In the genomic region with DNA sequence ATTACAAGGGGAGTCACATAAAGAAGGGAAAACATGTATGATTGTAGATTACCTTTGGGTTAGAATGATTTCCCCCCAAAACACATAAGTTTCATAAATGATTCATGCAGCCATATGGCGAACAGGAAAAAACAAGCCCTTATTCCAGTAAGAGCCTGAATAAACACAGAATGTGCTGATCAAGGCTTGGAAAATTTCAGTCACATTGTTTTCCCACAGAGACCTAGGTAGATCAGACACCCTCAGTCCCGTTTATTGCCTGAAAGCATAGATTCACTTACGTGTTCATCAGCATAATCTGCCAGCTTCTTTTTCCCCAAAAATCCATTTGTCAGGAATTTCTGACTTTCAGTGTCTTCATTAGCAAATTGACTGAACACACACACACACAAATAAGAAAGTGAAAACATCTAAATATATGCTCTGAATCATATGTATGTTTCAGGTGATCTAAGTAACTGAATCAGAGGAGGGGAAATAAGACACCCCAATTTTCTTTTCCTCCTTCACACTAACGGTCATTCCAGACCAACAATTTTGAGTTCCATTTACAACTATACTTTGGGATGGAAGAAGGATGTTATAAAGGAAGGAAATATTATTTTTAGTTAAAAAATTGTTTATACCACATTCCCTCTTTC, we compare ENCODE assay signal across 23 cellular contexts. TPM values are rescaled to one million over a fixed set of nuclear protein-coding genes. Genes with fewer than 3 reads are reported as not detected.
DNase-seq lines count a peak whose midpoint lies in the region; ATAC-seq and TF ChIP-seq lines count a peak whose summit lies in the region.
"Had no signal": no experiment of that assay in that cellular context is flagged by ENCODE, and none has a peak within 500 bp of the region (broad histone marks: within the 10 kb centered on the region; RNA-seq: fewer than 3 reads in every experiment).

No MANE protein-coding gene starts in this region.

- no peak for DNase-seq in activated T-cell treated with anti-CD3 and anti-CD28 coated beads, Interleukin-2, amount 50 U/mL, for 4 hours
- DNase-seq in activated T-cell treated with anti-CD3 and anti-CD28 coated beads, Interleukin-2, amount 50 U/mL, for 72 hours: no peak
- DNase-seq in brain pericyte (ENCODE audit: low read depth, low spot score) (peak; percentile 36), foreskin keratinocyte (peak; percentile 87 to 92), smooth muscle cell (lab: John Stamatoyannopoulos, UW; ENCODE audit: unreplicated experiment) (no peak), SHP77 treated with DMSO at 0.1 percent for 48 hours (lab: John Stamatoyannopoulos, UW) (no peak), MV-4-11 (lab: John Stamatoyannopoulos, UW) (no peak)
- DNase-seq: activated CD8-positive, alpha-beta memory T cell treated with anti-CD3 and anti-CD28 coated beads for 24 hours; activated effector memory CD4-positive, alpha-beta T cell treated with anti-CD3 and anti-CD28 coated beads, Interleukin-2, amount 50 U/mL, for 16 hours; CD4-positive, CD25-positive, alpha-beta regulatory T cell; H9; NCI-H1048; NCI-H2107; NCI-H82; spleen; stimulated activated naive B cell treated with anti-CD40 and anti-IgM and Interleukin-4, amounts not matched to agents 10 μg/mL and 1 μg/mL and 100 μg/mL, for 72 hours; T-helper 1 cell had no signal

- H3K4me2 ChIP-seq in smooth muscle cell: peak overlapping the region; percentile 63
- H3K4me2 ChIP-seq: A549, hepatocyte had no signal

- ATAC-seq in activated T-cell treated with anti-CD3 and anti-CD28 coated beads, Interleukin-2, amount 50 U/mL, for 4 hours: peak; percentile 28 to 30
- no peak for ATAC-seq in activated T-cell treated with anti-CD3 and anti-CD28 coated beads, Interleukin-2, amount 50 U/mL, for 72 hours (replicated peaks in 1 of 2)
- ATAC-seq in foreskin keratinocyte (peak; percentile 64), HG03095 (IDR thresholded peaks at IDR 0.05; ENCODE audit: unreplicated experiment) (no peak)
- ATAC-seq: A549; stimulated activated naive B cell treated with anti-CD40 and anti-IgM and Interleukin-4, amounts not matched to agents 10 μg/mL and 1 μg/mL and 100 μg/mL, for 72 hours; WTC11 had no signal

- no peaks in the 10 kb centered on the region for H3K36me3 ChIP-seq in smooth muscle cell (ENCODE audit: low read depth)
- H3K36me3 ChIP-seq: spleen had no signal

- no peak overlapping the region for H3K27ac Mint-ChIP-seq in activated T-cell treated with anti-CD3 and anti-CD28 coated beads, Interleukin-2, amount 50 U/mL, for 72 hours
- H3K27ac Mint-ChIP-seq: brain; CD4-positive, CD25-positive, alpha-beta regulatory T cell; H9; stimulated activated naive B cell treated with anti-CD40 and anti-IgM and Interleukin-4, amounts not matched to agents 10 μg/mL and 1 μg/mL and 100 μg/mL, for 72 hours; WTC11 had no signal

- H3K36me3 Mint-ChIP-seq in activated T-cell treated with anti-CD3 and anti-CD28 coated beads, Interleukin-2, amount 50 U/mL, for 4 hours (ENCODE audit: insufficient read depth): no peaks in the 10 kb centered on the region
- H3K36me3 Mint-ChIP-seq in activated T-cell treated with anti-CD3 and anti-CD28 coated beads, Interleukin-2, amount 50 U/mL, for 72 hours (ENCODE audit: insufficient read depth in 2 of 2): no peaks in the 10 kb centered on the region
- H3K36me3 Mint-ChIP-seq: brain; CD4-positive, CD25-positive, alpha-beta regulatory T cell; stimulated activated naive B cell treated with anti-CD40 and anti-IgM and Interleukin-4, amounts not matched to agents 10 μg/mL and 1 μg/mL and 100 μg/mL, for 72 hours; WTC11 had no signal

- H3K4me1 Mint-ChIP-seq in activated T-cell treated with anti-CD3 and anti-CD28 coated beads, Interleukin-2, amount 50 U/mL, for 4 hours (ENCODE audit: low read depth): peaks cover 2% of the 10 kb centered on the region
- H3K4me1 Mint-ChIP-seq in activated T-cell treated with anti-CD3 and anti-CD28 coated beads, Interleukin-2, amount 50 U/mL, for 72 hours (ENCODE audit: low read depth): peaks cover 13% of the 10 kb centered on the region
- H3K4me1 Mint-ChIP-seq: brain; CD4-positive, CD25-positive, alpha-beta regulatory T cell; stimulated activated naive B cell treated with anti-CD40 and anti-IgM and Interleukin-4, amounts not matched to agents 10 μg/mL and 1 μg/mL and 100 μg/mL, for 72 hours had no signal

- no peaks in the 10 kb centered on the region for H3K9me3 Mint-ChIP-seq in activated T-cell treated with anti-CD3 and anti-CD28 coated beads, Interleukin-2, amount 50 U/mL, for 4 hours
- no peaks in the 10 kb centered on the region for H3K9me3 Mint-ChIP-seq in activated T-cell treated with anti-CD3 and anti-CD28 coated beads, Interleukin-2, amount 50 U/mL, for 72 hours
- H3K9me3 Mint-ChIP-seq: brain; H9; stimulated activated naive B cell treated with anti-CD40 and anti-IgM and Interleukin-4, amounts not matched to agents 10 μg/mL and 1 μg/mL and 100 μg/mL, for 72 hours; WTC11 had no signal

- H2AFZ ChIP-seq in smooth muscle cell (ENCODE audit: low read depth): no peak overlapping the region
- H2AFZ ChIP-seq: hepatocyte had no signal

- H3K4me3 ChIP-seq in smooth muscle cell: no peak overlapping the region
- H3K4me3 ChIP-seq: A549, hepatocyte, spleen had no signal

- no peaks in the 10 kb centered on the region for H3K79me2 ChIP-seq in smooth muscle cell (ENCODE audit: low read depth)
- H3K79me2 ChIP-seq: hepatocyte had no signal

- H3K9me3 ChIP-seq in smooth muscle cell (replicated peaks; ENCODE audit: low read depth): no peaks in the 10 kb centered on the region
- H3K9me3 ChIP-seq: A549, spleen had no signal

- no peaks in the 10 kb centered on the region for H3K27me3 Mint-ChIP-seq in activated T-cell treated with anti-CD3 and anti-CD28 coated beads, Interleukin-2, amount 50 U/mL, for 4 hours (ENCODE audit: low read depth)
- peaks cover 10% of the 10 kb centered on the region for H3K27me3 Mint-ChIP-seq in activated T-cell treated with anti-CD3 and anti-CD28 coated beads, Interleukin-2, amount 50 U/mL, for 72 hours (ENCODE audit: low read depth)
- H3K27me3 Mint-ChIP-seq: brain had no signal

- H3F3A ChIP-seq in smooth muscle cell (ENCODE audit: low read depth): no peaks in the 10 kb centered on the region

- H3K27me3 ChIP-seq in foreskin keratinocyte (no peaks in the 10 kb centered on the region), smooth muscle cell (ENCODE audit: low read depth) (no peaks in the 10 kb centered on the region)
- H3K27me3 ChIP-seq: hepatocyte, spleen had no signal

- TF ChIP-seq CTCF in foreskin keratinocyte (conservative IDR thresholded peaks at IDR 0.05): no peak
- no peak for TF ChIP-seq CTCF in smooth muscle cell (IDR thresholded peaks at IDR 0.05; ENCODE audit: borderline replicate concordance, insufficient read depth, poor library complexity, severe bottlenecking)

- H4K20me1 ChIP-seq in smooth muscle cell (ENCODE audit: low read depth): no peaks in the 10 kb centered on the region

- H3K9ac ChIP-seq in smooth muscle cell (ENCODE audit: low read depth): no peak overlapping the region

- 65% methylated on average over 4 of the region's 4 CpGs for WGBS in smooth muscle cell (ENCODE audit: low lambda C conversion rate)

- H3K4me1 ChIP-seq in foreskin keratinocyte: peaks cover 30% of the 10 kb centered on the region
- peaks cover 14% of the 10 kb centered on the region for H3K4me1 ChIP-seq in smooth muscle cell (ENCODE audit: low read depth)
- H3K4me1 ChIP-seq: spleen had no signal

- H3K4me3 Mint-ChIP-seq in activated T-cell treated with anti-CD3 and anti-CD28 coated beads, Interleukin-2, amount 50 U/mL, for 4 hours: no peak overlapping the region
- no peak overlapping the region for H3K4me3 Mint-ChIP-seq in activated T-cell treated with anti-CD3 and anti-CD28 coated beads, Interleukin-2, amount 50 U/mL, for 72 hours
- H3K4me3 Mint-ChIP-seq: brain; CD4-positive, CD25-positive, alpha-beta regulatory T cell; H9; stimulated activated naive B cell treated with anti-CD40 and anti-IgM and Interleukin-4, amounts not matched to agents 10 μg/mL and 1 μg/mL and 100 μg/mL, for 72 hours; WTC11 had no signal

- peak overlapping the region; percentile 73 for H3K27ac ChIP-seq in foreskin keratinocyte
- H3K27ac ChIP-seq in smooth muscle cell (ENCODE audit: low read depth): peak overlapping the region; percentile 77
- H3K27ac ChIP-seq: A549, hepatocyte, spleen had no signal

RNA-seq across cellular contexts. Expression of a gene that starts 37.4 kb away (rescaled TPM):
- under 1 TPM; 0.21 to 0.25 (median 0.22) TPM for total RNA-seq in activated T-cell treated with anti-CD3 and anti-CD28 coated beads, Interleukin-2, amount 50 U/mL, for 4 hours
- total RNA-seq in activated T-cell treated with anti-CD3 and anti-CD28 coated beads, Interleukin-2, amount 50 U/mL, for 72 hours: under 1 TPM in 1 of 2 donors, not detected in 1; 0.26 TPM
- 0.49 and 0.65 TPM in 2 replicates for total RNA-seq in foreskin keratinocyte
- 0.26 and 0.28 TPM in 2 replicates for polyA plus RNA-seq in foreskin keratinocyte
- total RNA-seq in smooth muscle cell: 2.5 and 2.7 TPM in 2 replicates
- polyA plus RNA-seq in smooth muscle cell: 0.77 and 1.6 TPM in 2 replicates
- total RNA-seq: CD4-positive, CD25-positive, alpha-beta regulatory T cell; mononuclear cell had no signal
- polyA plus RNA-seq: CD4-positive, CD25-positive, alpha-beta regulatory T cell had no signal

Comparison
In these comparisons a context has a peak if more than half of its experiments do, and no peak if none do; other contexts are left out.
1. ATAC-seq: peak in activated T-cell treated with anti-CD3 and anti-CD28 coated beads, Interleukin-2, amount 50 U/mL, for 4 hours (2 of 2) and foreskin keratinocyte (single experiment); none in activated T-cell treated with anti-CD3 and anti-CD28 coated beads, Interleukin-2, amount 50 U/mL, for 72 hours (0 of 2) and HG03095 (single experiment).
2. DNase-seq: peak in brain pericyte (single experiment) and foreskin keratinocyte (2 of 2); none in activated T-cell treated with anti-CD3 and anti-CD28 coated beads, Interleukin-2, amount 50 U/mL, for 4 hours (single experiment), activated T-cell treated with anti-CD3 and anti-CD28 coated beads, Interleukin-2, amount 50 U/mL, for 72 hours (0 of 2), smooth muscle cell (single experiment), SHP77 treated with DMSO at 0.1 percent for 48 hours (single experiment) and MV-4-11 (single experiment).